Comparison of ENCODE assay signal across 1 cellular context in the genomic region with DNA sequence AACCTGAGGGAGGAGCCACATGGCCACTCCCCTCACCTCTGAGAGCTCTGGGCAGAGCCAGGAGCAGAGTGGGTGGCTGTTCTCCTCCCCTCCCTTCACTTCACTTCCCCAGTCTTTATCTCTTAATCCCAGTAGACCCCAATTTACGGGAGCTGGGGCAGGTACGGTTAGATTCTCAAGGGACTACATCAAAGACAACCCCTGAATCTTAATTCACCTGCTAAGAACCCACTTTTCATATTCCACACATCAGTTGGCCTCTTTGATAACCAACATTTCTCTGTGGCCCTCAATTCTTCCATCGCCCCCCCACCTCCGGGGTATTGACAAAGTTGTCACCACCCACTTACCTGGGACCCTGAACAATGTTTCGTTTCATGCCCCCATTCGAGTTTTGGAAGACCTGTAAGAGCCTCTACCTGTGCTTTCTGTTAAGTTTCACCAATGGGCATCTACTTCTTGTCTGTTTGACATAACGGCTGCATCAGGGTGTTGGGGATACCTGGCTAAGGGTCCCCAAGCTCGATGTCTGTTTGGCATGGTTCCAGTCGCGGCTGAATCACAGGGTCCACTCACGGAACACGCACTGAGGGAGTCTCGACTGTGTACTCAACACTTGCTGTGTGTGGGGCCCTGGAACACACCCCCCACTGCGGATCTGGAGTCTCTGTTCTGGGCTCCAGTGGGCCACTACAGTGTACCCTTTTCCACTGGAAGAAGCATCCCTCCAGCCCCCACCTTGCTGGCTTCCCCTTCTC.
A peak's percentile ranks its signal among the peaks of the same experiment; 100 is the strongest.
TF ChIP-seq lines count a peak whose summit lies in the region.

No MANE protein-coding gene starts in this region.

TF ChIP-seq in HCT116, 20 proteins besides CTCF, POLR2A, EP300 and RAD21:
- TF ChIP-seq POLR2AphosphoS5 (IDR thresholded peaks at IDR 0.05; ENCODE audit: low read depth, low read length) (peak; percentile 76), EZH2phosphoT487 (IDR thresholded peaks at IDR 0.05; ENCODE audit: borderline replicate concordance) (no peak)
